Comparison of ENCODE assay signal across 1 cellular context in the genomic region with DNA sequence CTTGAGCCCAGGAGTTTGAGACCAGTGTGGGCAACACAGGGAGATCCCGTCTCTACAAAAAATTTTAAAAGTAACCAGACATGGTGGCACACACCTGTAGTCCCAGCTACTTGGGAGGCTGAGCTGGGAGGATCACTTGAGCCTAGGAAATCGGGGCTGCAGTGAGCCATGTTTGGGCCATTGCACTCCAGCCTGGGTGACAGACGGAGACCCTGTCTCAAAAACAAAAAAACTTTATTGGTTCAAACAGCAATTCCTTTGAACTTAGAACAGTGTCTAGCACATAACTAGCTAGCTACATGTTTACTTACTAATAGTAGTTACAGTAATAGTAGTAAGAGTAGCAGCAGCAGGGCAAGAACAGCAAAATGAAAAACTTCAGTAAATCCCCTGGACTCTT.
TF ChIP-seq lines count a peak whose summit lies in the region.

No MANE protein-coding gene starts in this region.

TF ChIP-seq in HepG2, 621 proteins besides CTCF, POLR2A, EP300 and RAD21:
- TF ChIP-seq, protein P1, sequence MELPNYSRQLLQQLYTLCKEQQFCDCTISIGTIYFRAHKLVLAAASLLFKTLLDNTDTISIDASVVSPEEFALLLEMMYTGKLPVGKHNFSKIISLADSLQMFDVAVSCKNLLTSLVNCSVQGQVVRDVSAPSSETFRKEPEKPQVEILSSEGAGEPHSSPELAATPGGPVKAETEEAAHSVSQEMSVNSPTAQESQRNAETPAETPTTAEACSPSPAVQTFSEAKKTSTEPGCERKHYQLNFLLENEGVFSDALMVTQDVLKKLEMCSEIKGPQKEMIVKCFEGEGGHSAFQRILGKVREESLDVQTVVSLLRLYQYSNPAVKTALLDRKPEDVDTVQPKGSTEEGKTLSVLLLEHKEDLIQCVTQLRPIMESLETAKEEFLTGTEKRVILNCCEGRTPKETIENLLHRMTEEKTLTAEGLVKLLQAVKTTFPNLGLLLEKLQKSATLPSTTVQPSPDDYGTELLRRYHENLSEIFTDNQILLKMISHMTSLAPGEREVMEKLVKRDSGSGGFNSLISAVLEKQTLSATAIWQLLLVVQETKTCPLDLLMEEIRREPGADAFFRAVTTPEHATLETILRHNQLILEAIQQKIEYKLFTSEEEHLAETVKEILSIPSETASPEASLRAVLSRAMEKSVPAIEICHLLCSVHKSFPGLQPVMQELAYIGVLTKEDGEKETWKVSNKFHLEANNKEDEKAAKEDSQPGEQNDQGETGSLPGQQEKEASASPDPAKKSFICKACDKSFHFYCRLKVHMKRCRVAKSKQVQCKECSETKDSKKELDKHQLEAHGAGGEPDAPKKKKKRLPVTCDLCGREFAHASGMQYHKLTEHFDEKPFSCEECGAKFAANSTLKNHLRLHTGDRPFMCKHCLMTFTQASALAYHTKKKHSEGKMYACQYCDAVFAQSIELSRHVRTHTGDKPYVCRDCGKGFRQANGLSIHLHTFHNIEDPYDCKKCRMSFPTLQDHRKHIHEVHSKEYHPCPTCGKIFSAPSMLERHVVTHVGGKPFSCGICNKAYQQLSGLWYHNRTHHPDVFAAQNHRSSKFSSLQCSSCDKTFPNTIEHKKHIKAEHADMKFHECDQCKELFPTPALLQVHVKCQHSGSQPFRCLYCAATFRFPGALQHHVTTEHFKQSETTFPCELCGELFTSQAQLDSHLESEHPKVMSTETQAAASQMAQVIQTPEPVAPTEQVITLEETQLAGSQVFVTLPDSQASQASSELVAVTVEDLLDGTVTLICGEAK (IDR thresholded peaks at IDR 0.05): no peak
- TF ChIP-seq, protein P1 (CRISPR knock-in tag; IDR thresholded peaks at IDR 0.05): peak; percentile 64; the same call in 1 of the 2 replicates
- no peak for TF ChIP-seq SP140L (CRISPR knock-in tag; IDR thresholded peaks at IDR 0.05; ENCODE audit: borderline replicate concordance)
- TF ChIP-seq SP1 (IDR thresholded peaks at IDR 0.05): no peak
- TF ChIP-seq SP1 (CRISPR knock-in tag; IDR thresholded peaks at IDR 0.05): no peak
- TF ChIP-seq NCOA1 (CRISPR knock-in tag; IDR thresholded peaks at IDR 0.05): no peak
